1 cellular context compared by ENCODE assay signal in the genomic region with DNA sequence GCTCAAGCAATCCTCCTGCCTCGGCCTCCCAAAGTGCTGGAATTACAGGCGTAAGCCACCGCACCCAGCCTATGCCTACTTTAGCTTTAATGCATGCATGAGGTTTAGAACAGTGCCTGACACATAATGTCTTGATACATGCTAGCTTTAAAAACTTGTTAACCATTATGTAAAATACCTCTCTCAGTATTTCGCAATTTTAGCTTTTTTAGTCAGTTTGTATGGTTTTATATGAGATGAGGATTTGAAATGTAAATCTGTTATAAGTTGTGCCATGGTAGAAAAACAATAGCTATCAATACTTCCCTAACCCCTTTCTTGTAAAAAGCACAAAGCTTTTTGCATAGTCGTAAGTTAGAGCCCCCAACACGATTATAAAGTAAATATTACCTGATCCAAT.
TF ChIP-seq lines count a peak whose summit lies in the region.

No MANE protein-coding gene starts in this region.

TF ChIP-seq in GM23338, 12 proteins besides CTCF, POLR2A, EP300 and RAD21 (continued from another document):
- TF ChIP-seq, protein P1, sequence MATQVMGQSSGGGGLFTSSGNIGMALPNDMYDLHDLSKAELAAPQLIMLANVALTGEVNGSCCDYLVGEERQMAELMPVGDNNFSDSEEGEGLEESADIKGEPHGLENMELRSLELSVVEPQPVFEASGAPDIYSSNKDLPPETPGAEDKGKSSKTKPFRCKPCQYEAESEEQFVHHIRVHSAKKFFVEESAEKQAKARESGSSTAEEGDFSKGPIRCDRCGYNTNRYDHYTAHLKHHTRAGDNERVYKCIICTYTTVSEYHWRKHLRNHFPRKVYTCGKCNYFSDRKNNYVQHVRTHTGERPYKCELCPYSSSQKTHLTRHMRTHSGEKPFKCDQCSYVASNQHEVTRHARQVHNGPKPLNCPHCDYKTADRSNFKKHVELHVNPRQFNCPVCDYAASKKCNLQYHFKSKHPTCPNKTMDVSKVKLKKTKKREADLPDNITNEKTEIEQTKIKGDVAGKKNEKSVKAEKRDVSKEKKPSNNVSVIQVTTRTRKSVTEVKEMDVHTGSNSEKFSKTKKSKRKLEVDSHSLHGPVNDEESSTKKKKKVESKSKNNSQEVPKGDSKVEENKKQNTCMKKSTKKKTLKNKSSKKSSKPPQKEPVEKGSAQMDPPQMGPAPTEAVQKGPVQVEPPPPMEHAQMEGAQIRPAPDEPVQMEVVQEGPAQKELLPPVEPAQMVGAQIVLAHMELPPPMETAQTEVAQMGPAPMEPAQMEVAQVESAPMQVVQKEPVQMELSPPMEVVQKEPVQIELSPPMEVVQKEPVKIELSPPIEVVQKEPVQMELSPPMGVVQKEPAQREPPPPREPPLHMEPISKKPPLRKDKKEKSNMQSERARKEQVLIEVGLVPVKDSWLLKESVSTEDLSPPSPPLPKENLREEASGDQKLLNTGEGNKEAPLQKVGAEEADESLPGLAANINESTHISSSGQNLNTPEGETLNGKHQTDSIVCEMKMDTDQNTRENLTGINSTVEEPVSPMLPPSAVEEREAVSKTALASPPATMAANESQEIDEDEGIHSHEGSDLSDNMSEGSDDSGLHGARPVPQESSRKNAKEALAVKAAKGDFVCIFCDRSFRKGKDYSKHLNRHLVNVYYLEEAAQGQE (IDR thresholded peaks at IDR 0.05; ENCODE audit: unreplicated experiment), result no peak
- TF ChIP-seq, protein P2, sequence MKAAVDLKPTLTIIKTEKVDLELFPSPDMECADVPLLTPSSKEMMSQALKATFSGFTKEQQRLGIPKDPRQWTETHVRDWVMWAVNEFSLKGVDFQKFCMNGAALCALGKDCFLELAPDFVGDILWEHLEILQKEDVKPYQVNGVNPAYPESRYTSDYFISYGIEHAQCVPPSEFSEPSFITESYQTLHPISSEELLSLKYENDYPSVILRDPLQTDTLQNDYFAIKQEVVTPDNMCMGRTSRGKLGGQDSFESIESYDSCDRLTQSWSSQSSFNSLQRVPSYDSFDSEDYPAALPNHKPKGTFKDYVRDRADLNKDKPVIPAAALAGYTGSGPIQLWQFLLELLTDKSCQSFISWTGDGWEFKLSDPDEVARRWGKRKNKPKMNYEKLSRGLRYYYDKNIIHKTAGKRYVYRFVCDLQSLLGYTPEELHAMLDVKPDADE (IDR thresholded peaks at IDR 0.05), result no peak
- TF ChIP-seq EZH2 (IDR thresholded peaks at IDR 0.05; ENCODE audit: low read depth, unreplicated experiment) (no peak), JUNB (IDR thresholded peaks at IDR 0.05; ENCODE audit: unreplicated experiment) (no peak), EZH2phosphoT487 (IDR thresholded peaks at IDR 0.05; ENCODE audit: unreplicated experiment) (no peak), POLR2AphosphoS5 (IDR thresholded peaks at IDR 0.05; ENCODE audit: low read depth) (no peak), ZNF114 (CRISPR knock-in tag; IDR thresholded peaks at IDR 0.05) (no peak), NANOG (IDR thresholded peaks at IDR 0.05; ENCODE audit: borderline replicate concordance) (no peak)
